In genomic region chr18:44759925-44760342, GRCh38 we compare ENCODE assay signal across 8 cellular contexts.
DNase-seq lines count a peak whose midpoint lies in the region; ATAC-seq, FAIRE-seq and TF ChIP-seq lines count a peak whose summit lies in the region.

No MANE protein-coding gene starts in this region.

- CTCF ChIA-PET in activated B cell treated with CpG ODN at 0.5 μM for 24 hours (lab: Charles Lee): interaction anchor here (0.8 to 2.9 kb wide), 5 partner anchors 30 to 453 kb away, joined by 3 to 21 read pairs (median 5); no protein-coding TSS in a partner anchor

- TF ChIP-seq CTCF in activated B cell treated with CpG ODN at 0.5 μM for 24 hours (IDR thresholded peaks at IDR 0.05): no peak
- TF ChIP-seq CTCF in pancreas (IDR thresholded peaks at IDR 0.05): no peak

- H3K4me1 Mint-ChIP-seq in activated B cell treated with CpG ODN at 0.5 μM for 24 hours: peaks cover 93% of the 10 kb centered on the region
- peaks cover 94% of the 10 kb centered on the region for H3K4me1 Mint-ChIP-seq in stimulated activated memory B cell treated with anti-CD40 and anti-IgM and Interleukin-4, amounts not matched to agents 10 μg/mL and 1 μg/mL and 100 μg/mL, for 72 hours

- peak overlapping the region; percentile 76 for H3K4me3 Mint-ChIP-seq in activated B cell treated with CpG ODN at 0.5 μM for 24 hours
- H3K4me3 Mint-ChIP-seq in stimulated activated memory B cell treated with anti-CD40 and anti-IgM and Interleukin-4, amounts not matched to agents 10 μg/mL and 1 μg/mL and 100 μg/mL, for 72 hours: peak overlapping the region; percentile 48

- WGBS in pancreas, 2 donors: 88% methylated on average over 1 of the region's 1 CpG

- H3K27me3 ChIP-seq in pancreas (no peaks in the 10 kb centered on the region), HAP-1 (ENCODE audit: low read depth) (no peaks in the 10 kb centered on the region)

- DNase-seq in activated CD4-positive, alpha-beta T cell treated with anti-CD3 and anti-CD28 coated beads for 48 hours: peak; percentile 33
- DNase-seq in activated CD4-positive, alpha-beta T cell treated with anti-CD3 and anti-CD28 coated beads for 4 hours: no peak
- DNase-seq in activated B cell treated with CpG ODN at 0.5 μM for 24 hours: no peak
- no peak for DNase-seq in pancreas
- no peak for DNase-seq in NCI-H526 (lab: John Stamatoyannopoulos, UW)
- no peak for DNase-seq in HAP-1 (ENCODE audit: low spot score in 2 of 2)

- H3K9me3 ChIP-seq in pancreas (no peaks in the 10 kb centered on the region), HAP-1 (no peaks in the 10 kb centered on the region)

- FAIRE-seq in pancreas (lab: Jason Lieb, UNC): no peak

- H3K4me1 ChIP-seq in pancreas (peaks cover 15 to 25% (median 19%) of the 10 kb centered on the region in 3 donors), HAP-1 (no peaks in the 10 kb centered on the region)

- in situ Hi-C loops in HAP-1 (cut with MboI; ENCODE audit: low sequenced_read_pairs): no loop called here

- peaks cover 28% of the 10 kb centered on the region for H3K36me3 Mint-ChIP-seq in activated B cell treated with CpG ODN at 0.5 μM for 24 hours (ENCODE audit: low read depth)
- peaks cover 57% of the 10 kb centered on the region for H3K36me3 Mint-ChIP-seq in stimulated activated memory B cell treated with anti-CD40 and anti-IgM and Interleukin-4, amounts not matched to agents 10 μg/mL and 1 μg/mL and 100 μg/mL, for 72 hours

- H3K27me3 Mint-ChIP-seq in activated B cell treated with CpG ODN at 0.5 μM for 24 hours: no peaks in the 10 kb centered on the region
- H3K27me3 Mint-ChIP-seq in stimulated activated memory B cell treated with anti-CD40 and anti-IgM and Interleukin-4, amounts not matched to agents 10 μg/mL and 1 μg/mL and 100 μg/mL, for 72 hours: no peaks in the 10 kb centered on the region

- intact Hi-C loops in activated B cell treated with CpG ODN at 0.5 μM for 24 hours (cut with micrococcal nuclease) (loop anchor here (1.0 to 2.0 kb wide), 13 partner anchors 8 to 629 kb away; no protein-coding TSS in a partner anchor), pancreas (cut with DNase I) (no loop called here)

- ATAC-seq in HG02981 (IDR thresholded peaks at IDR 0.05; ENCODE audit: unreplicated experiment) (peak; percentile 48), activated B cell treated with CpG ODN at 0.5 μM for 24 hours (ENCODE audit: low read depth) (peak; percentile 23), pancreas (no peak)
- ATAC-seq in stimulated activated memory B cell treated with anti-CD40 and anti-IgM and Interleukin-4, amounts not matched to agents 10 μg/mL and 1 μg/mL and 100 μg/mL, for 72 hours: peak; percentile 78

- no peak overlapping the region for H3K4me3 ChIP-seq in pancreas
- H3K4me3 ChIP-seq in HAP-1: no peak overlapping the region

- H3K27ac ChIP-seq in pancreas: no peak overlapping the region

- no peaks in the 10 kb centered on the region for H3K36me3 ChIP-seq in pancreas
- H3K36me3 ChIP-seq in HAP-1 (replicated peaks): no peaks in the 10 kb centered on the region

- H3K9me3 Mint-ChIP-seq in activated B cell treated with CpG ODN at 0.5 μM for 24 hours: peaks cover 5% of the 10 kb centered on the region
- peaks cover 7% of the 10 kb centered on the region for H3K9me3 Mint-ChIP-seq in stimulated activated memory B cell treated with anti-CD40 and anti-IgM and Interleukin-4, amounts not matched to agents 10 μg/mL and 1 μg/mL and 100 μg/mL, for 72 hours

- peak overlapping the region; percentile 94 for H3K27ac Mint-ChIP-seq in activated B cell treated with CpG ODN at 0.5 μM for 24 hours
- peak overlapping the region; percentile 98 for H3K27ac Mint-ChIP-seq in stimulated activated memory B cell treated with anti-CD40 and anti-IgM and Interleukin-4, amounts not matched to agents 10 μg/mL and 1 μg/mL and 100 μg/mL, for 72 hours

- POLR2A ChIA-PET in activated B cell treated with CpG ODN at 0.5 μM for 24 hours (lab: Charles Lee): interaction anchor here (0.8 to 7.3 kb wide), 28 partner anchors 8 to 346 kb away, joined by 3 to 92 read pairs (median 6); partner anchors contain the start of gene SETBP1

Comparison
In these comparisons a context has a peak if more than half of its experiments do, and no peak if none do; other contexts are left out.
1. ATAC-seq: peak in HG02981 (single experiment), activated B cell treated with CpG ODN at 0.5 μM for 24 hours (single experiment) and stimulated activated memory B cell treated with anti-CD40 and anti-IgM and Interleukin-4, amounts not matched to agents 10 μg/mL and 1 μg/mL and 100 μg/mL, for 72 hours (single experiment); none in pancreas (0 of 4).